1 cellular context compared by ENCODE assay signal in the genomic region with DNA sequence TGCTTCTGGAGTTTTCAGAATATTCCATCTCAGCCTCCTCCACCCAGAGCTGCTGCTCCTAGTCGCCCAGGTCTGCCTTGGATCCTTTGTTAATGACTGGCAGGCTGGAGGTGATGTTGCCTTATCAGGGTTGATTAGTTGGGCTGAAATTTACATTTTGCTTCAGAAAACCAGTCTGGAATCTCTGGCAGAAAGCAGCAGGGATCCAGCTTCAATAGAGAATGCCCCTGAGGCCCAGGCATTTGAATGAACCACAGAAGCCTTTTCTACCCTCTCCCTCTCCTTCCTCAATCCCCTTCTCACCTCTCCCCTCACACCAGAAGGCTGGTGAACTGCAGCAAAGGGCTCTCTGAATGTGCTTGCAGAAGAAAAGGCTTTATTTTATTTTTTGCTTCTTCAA.
A peak's percentile ranks its signal among the peaks of the same experiment; 100 is the strongest.
TF ChIP-seq lines count a peak whose summit lies in the region.

No MANE protein-coding gene starts in this region.

TF ChIP-seq in H1, 55 proteins besides CTCF, POLR2A, EP300 and RAD21 (continued from another document):
- TF ChIP-seq, protein P1, sequence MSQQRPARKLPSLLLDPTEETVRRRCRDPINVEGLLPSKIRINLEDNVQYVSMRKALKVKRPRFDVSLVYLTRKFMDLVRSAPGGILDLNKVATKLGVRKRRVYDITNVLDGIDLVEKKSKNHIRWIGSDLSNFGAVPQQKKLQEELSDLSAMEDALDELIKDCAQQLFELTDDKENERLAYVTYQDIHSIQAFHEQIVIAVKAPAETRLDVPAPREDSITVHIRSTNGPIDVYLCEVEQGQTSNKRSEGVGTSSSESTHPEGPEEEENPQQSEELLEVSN (IDR thresholded peaks at IDR 0.05), result 0 out of 2 replicates have a peak, but pooled peaks have one; percentile 13
- TF ChIP-seq CBX8 (IDR thresholded peaks at IDR 0.05; ENCODE audit: borderline replicate concordance, low read depth, low read length) (no peak), TBP (IDR thresholded peaks at IDR 0.05; ENCODE audit: low read depth, low read length) (no peak), EGR1 (IDR thresholded peaks at IDR 0.05; ENCODE audit: borderline replicate concordance, low read depth, low read length) (peak; percentile 73; the same call in 1 of the 2 replicates), TEAD4 (IDR thresholded peaks at IDR 0.05; ENCODE audit: low read depth, low read length) (0 out of 2 replicates have a peak, but pooled peaks have one; percentile 28), CREB1 (IDR thresholded peaks at IDR 0.05) (no peak), TCF12 (IDR thresholded peaks at IDR 0.05; ENCODE audit: low read depth, low read length) (0 out of 2 replicates have a peak, but pooled peaks have one; percentile 6), POLR2AphosphoS5 (IDR thresholded peaks at IDR 0.05; ENCODE audit: low read depth, low read length) (no peak), SRF (IDR thresholded peaks at IDR 0.05; ENCODE audit: low read depth, low read length) (no peak), RNF2 (IDR thresholded peaks at IDR 0.05; ENCODE audit: borderline replicate concordance, low read depth, low read length, missing control alignments, poor library complexity, severe bottlenecking) (no peak), BACH1 (IDR thresholded peaks at IDR 0.05; ENCODE audit: low read length) (no peak), CTBP2 (IDR thresholded peaks at IDR 0.05; ENCODE audit: borderline replicate concordance, insufficient read depth, insufficient read length, low read length) (no peak), YY1 (IDR thresholded peaks at IDR 0.05; ENCODE audit: low read depth, low read length) (0 out of 2 replicates have a peak, but pooled peaks have one; percentile 25)
- TF ChIP-seq, protein P2, sequence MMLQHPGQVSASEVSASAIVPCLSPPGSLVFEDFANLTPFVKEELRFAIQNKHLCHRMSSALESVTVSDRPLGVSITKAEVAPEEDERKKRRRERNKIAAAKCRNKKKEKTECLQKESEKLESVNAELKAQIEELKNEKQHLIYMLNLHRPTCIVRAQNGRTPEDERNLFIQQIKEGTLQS (IDR thresholded peaks at IDR 0.05; ENCODE audit: insufficient read depth, low read depth, low read length), result no peak
- TF ChIP-seq, protein P3, sequence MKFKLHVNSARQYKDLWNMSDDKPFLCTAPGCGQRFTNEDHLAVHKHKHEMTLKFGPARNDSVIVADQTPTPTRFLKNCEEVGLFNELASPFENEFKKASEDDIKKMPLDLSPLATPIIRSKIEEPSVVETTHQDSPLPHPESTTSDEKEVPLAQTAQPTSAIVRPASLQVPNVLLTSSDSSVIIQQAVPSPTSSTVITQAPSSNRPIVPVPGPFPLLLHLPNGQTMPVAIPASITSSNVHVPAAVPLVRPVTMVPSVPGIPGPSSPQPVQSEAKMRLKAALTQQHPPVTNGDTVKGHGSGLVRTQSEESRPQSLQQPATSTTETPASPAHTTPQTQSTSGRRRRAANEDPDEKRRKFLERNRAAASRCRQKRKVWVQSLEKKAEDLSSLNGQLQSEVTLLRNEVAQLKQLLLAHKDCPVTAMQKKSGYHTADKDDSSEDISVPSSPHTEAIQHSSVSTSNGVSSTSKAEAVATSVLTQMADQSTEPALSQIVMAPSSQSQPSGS (IDR thresholded peaks at IDR 0.05; ENCODE audit: low read length), result no peak
